Comparison of ENCODE assay signal across 3 cellular contexts in the genomic region with DNA sequence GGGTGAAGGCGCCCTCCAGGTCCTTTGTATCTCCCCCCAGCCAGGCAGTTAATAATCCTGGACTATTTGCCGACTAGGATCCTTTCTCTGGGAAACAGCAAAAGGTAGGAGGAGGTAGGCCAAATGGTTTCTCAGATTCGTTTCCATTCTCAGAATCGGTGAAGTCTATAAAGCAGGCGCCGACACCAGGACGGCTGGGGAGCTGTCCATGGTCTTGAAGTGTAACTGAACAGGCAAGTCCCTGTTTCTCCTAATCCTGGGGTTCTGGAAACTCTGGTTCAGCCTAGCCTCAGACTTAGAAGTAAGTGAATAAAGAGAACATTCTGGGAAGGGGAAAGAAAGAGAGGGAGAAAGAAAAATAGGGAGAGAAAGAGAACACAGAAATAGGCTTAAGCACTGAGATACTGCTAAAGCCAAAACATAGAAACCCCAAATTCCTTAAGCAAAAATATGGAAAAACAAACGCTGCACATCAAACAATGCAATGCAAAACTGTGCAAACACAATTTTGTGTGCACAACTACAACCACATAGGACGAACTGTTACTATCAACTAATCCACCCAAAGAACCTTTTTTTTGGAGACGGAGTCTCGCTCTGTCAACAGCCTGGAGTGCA.
TF ChIP-seq lines count a peak whose summit lies in the region.

No MANE protein-coding gene starts in this region.

TF ChIP-seq in HCT116, 20 proteins besides CTCF, POLR2A, EP300 and RAD21:
- TF ChIP-seq SIN3A (IDR thresholded peaks at IDR 0.05; ENCODE audit: low read depth) (0 out of 2 replicates have a peak, but pooled peaks have one; percentile 27), EZH2phosphoT487 (IDR thresholded peaks at IDR 0.05; ENCODE audit: borderline replicate concordance) (no peak), SP1 (IDR thresholded peaks at IDR 0.05; ENCODE audit: low read depth) (no peak), TCF7L2 (IDR thresholded peaks at IDR 0.05; ENCODE audit: borderline replicate concordance, extremely low read depth, insufficient read depth, insufficient read length) (peak; percentile 28)
- TF ChIP-seq, protein P1, sequence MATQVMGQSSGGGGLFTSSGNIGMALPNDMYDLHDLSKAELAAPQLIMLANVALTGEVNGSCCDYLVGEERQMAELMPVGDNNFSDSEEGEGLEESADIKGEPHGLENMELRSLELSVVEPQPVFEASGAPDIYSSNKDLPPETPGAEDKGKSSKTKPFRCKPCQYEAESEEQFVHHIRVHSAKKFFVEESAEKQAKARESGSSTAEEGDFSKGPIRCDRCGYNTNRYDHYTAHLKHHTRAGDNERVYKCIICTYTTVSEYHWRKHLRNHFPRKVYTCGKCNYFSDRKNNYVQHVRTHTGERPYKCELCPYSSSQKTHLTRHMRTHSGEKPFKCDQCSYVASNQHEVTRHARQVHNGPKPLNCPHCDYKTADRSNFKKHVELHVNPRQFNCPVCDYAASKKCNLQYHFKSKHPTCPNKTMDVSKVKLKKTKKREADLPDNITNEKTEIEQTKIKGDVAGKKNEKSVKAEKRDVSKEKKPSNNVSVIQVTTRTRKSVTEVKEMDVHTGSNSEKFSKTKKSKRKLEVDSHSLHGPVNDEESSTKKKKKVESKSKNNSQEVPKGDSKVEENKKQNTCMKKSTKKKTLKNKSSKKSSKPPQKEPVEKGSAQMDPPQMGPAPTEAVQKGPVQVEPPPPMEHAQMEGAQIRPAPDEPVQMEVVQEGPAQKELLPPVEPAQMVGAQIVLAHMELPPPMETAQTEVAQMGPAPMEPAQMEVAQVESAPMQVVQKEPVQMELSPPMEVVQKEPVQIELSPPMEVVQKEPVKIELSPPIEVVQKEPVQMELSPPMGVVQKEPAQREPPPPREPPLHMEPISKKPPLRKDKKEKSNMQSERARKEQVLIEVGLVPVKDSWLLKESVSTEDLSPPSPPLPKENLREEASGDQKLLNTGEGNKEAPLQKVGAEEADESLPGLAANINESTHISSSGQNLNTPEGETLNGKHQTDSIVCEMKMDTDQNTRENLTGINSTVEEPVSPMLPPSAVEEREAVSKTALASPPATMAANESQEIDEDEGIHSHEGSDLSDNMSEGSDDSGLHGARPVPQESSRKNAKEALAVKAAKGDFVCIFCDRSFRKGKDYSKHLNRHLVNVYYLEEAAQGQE (IDR thresholded peaks at IDR 0.05; ENCODE audit: low read depth): peak; percentile 99

TF ChIP-seq in SK-N-SH treated with all-trans-retinoic acid at 6 μM for 48 hours, 23 proteins besides CTCF, POLR2A, EP300 and RAD21:
- no peak for TF ChIP-seq ESRRG (CRISPR knock-in tag; IDR thresholded peaks at IDR 0.05)
- no peak for TF ChIP-seq ZFP3 (CRISPR knock-in tag; IDR thresholded peaks at IDR 0.05)
- TF ChIP-seq, protein P2, sequence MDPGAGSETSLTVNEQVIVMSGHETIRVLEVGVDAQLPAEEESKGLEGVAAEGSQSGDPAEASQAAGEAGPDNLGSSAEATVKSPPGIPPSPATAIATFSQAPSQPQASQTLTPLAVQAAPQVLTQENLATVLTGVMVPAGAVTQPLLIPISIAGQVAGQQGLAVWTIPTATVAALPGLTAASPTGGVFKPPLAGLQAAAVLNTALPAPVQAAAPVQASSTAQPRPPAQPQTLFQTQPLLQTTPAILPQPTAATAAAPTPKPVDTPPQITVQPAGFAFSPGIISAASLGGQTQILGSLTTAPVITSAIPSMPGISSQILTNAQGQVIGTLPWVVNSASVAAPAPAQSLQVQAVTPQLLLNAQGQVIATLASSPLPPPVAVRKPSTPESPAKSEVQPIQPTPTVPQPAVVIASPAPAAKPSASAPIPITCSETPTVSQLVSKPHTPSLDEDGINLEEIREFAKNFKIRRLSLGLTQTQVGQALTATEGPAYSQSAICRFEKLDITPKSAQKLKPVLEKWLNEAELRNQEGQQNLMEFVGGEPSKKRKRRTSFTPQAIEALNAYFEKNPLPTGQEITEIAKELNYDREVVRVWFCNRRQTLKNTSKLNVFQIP (CRISPR knock-in tag; IDR thresholded peaks at IDR 0.05; ENCODE audit: borderline replicate concordance, low read depth): no peak
- no peak for TF ChIP-seq CSDC2 (CRISPR knock-in tag; IDR thresholded peaks at IDR 0.05)
- TF ChIP-seq, protein P3, sequence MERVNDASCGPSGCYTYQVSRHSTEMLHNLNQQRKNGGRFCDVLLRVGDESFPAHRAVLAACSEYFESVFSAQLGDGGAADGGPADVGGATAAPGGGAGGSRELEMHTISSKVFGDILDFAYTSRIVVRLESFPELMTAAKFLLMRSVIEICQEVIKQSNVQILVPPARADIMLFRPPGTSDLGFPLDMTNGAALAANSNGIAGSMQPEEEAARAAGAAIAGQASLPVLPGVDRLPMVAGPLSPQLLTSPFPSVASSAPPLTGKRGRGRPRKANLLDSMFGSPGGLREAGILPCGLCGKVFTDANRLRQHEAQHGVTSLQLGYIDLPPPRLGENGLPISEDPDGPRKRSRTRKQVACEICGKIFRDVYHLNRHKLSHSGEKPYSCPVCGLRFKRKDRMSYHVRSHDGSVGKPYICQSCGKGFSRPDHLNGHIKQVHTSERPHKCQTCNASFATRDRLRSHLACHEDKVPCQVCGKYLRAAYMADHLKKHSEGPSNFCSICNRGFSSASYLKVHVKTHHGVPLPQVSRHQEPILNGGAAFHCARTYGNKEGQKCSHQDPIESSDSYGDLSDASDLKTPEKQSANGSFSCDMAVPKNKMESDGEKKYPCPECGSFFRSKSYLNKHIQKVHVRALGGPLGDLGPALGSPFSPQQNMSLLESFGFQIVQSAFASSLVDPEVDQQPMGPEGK (CRISPR knock-in tag; IDR thresholded peaks at IDR 0.05; ENCODE audit: borderline replicate concordance): no peak
- no peak for TF ChIP-seq GLIS3 (CRISPR knock-in tag; IDR thresholded peaks at IDR 0.05)
- TF ChIP-seq SNAI2 (CRISPR knock-in tag; IDR thresholded peaks at IDR 0.05): no peak
- TF ChIP-seq, protein P4, sequence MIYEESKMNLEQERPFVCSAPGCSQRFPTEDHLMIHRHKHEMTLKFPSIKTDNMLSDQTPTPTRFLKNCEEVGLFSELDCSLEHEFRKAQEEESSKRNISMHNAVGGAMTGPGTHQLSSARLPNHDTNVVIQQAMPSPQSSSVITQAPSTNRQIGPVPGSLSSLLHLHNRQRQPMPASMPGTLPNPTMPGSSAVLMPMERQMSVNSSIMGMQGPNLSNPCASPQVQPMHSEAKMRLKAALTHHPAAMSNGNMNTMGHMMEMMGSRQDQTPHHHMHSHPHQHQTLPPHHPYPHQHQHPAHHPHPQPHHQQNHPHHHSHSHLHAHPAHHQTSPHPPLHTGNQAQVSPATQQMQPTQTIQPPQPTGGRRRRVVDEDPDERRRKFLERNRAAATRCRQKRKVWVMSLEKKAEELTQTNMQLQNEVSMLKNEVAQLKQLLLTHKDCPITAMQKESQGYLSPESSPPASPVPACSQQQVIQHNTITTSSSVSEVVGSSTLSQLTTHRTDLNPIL (CRISPR knock-in tag; IDR thresholded peaks at IDR 0.05; ENCODE audit: low read depth): no peak
- no peak for TF ChIP-seq RARB (CRISPR knock-in tag; IDR thresholded peaks at IDR 0.05)

TF ChIP-seq in endothelial cell of umbilical vein, 7 proteins besides CTCF, POLR2A, EP300 and RAD21:
- TF ChIP-seq JUN (IDR thresholded peaks at IDR 0.05; ENCODE audit: borderline replicate concordance, insufficient read depth, insufficient read length, low read depth) (no peak), MYC (IDR thresholded peaks at IDR 0.05; ENCODE audit: low read depth, low read length) (no peak), POLR2AphosphoS5 (IDR thresholded peaks at IDR 0.05; ENCODE audit: insufficient read depth, low read depth, low read length) (no peak), FOS (IDR thresholded peaks at IDR 0.05; ENCODE audit: borderline replicate concordance, insufficient read depth, low read length) (no peak), EZH2 (IDR thresholded peaks at IDR 0.05; ENCODE audit: borderline replicate concordance, low read depth, low read length, severe bottlenecking) (no peak), GATA2 (IDR thresholded peaks at IDR 0.05; ENCODE audit: insufficient read depth, insufficient read length, low read depth, low read length) (no peak)
- TF ChIP-seq, protein P5, sequence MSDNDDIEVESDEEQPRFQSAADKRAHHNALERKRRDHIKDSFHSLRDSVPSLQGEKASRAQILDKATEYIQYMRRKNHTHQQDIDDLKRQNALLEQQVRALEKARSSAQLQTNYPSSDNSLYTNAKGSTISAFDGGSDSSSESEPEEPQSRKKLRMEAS (IDR thresholded peaks at IDR 0.05; ENCODE audit: insufficient read depth, insufficient read length): no peak
TF ChIP-seq in endothelial cell of umbilical vein: peak in this region for 0.
